In the genomic region with DNA sequence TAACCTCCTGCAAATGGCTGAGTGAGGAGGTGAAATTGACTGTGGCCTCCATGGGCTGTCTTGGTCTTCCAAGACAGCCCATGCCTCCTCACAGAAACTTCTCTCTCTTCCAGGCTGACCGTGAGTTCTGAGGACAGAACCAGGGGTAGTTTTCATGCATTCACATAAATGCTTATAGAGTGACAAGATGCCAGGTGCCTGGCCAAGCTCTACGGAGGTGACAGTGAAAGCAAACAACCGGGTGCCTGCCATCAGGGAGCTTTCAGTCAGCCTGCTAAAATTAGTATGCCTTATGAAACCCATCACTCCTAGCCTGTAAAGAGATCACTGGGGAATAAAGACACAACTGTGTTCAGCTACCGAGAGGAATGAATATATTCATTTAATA, we compare ENCODE assay signal across 8 cellular contexts. TPM values are rescaled to one million over a fixed set of nuclear protein-coding genes. Genes with fewer than 3 reads are reported as not detected.
DNase-seq lines count a peak whose midpoint lies in the region; ATAC-seq, FAIRE-seq and TF ChIP-seq lines count a peak whose summit lies in the region.

No MANE protein-coding gene starts in this region.

- no peaks in the 10 kb centered on the region for H3K9me3 ChIP-seq in HCT116 (ENCODE audit: control insufficient read depth in 1 of 2, insufficient read depth in 1 of 2, low read depth in 1 of 2, low read length in 2 of 2)

- no peak for TF ChIP-seq CTCF in HCT116 (IDR thresholded peaks at IDR 0.05 in 2 of 3, conservative IDR thresholded peaks at IDR 0.05 in 1 of 3; ENCODE audit: borderline replicate concordance in 1 of 3, insufficient read depth in 1 of 3, low read depth in 2 of 3, low read length in 2 of 3)

- TF ChIP-seq POLR2A in HCT116 (IDR thresholded peaks at IDR 0.05; ENCODE audit: borderline replicate concordance, extremely low read depth, insufficient read depth, insufficient read length) = no peak

- no peaks in the 10 kb centered on the region for H3K27me3 ChIP-seq in HCT116 (ENCODE audit: insufficient read depth, low read length)

- intact Hi-C loops in HCT116 (cut with micrococcal nuclease) = no loop called here

- POLR2A ChIA-PET in HCT116 (lab: Charles Lee) = no interaction called here

- no peak for TF ChIP-seq RAD21 in HCT116 (IDR thresholded peaks at IDR 0.05; ENCODE audit: low read depth)

- H3K4me3 Mint-ChIP-seq in activated naive CD8-positive, alpha-beta T cell treated with anti-CD3 and anti-CD28 coated beads for 36 hours = peak overlapping the region; percentile 10

- CTCF ChIA-PET in HCT116 (lab: Charles Lee) = no interaction called here

- H3K9me3 Mint-ChIP-seq in activated naive CD8-positive, alpha-beta T cell treated with anti-CD3 and anti-CD28 coated beads for 36 hours = no peaks in the 10 kb centered on the region

- no peaks in the 10 kb centered on the region for H3K36me3 ChIP-seq in HCT116 (ENCODE audit: control insufficient read depth in 1 of 2, insufficient read depth in 2 of 2, low read length in 2 of 2)

- FAIRE-seq in frontal cortex (lab: Jason Lieb, UNC) = no peak

- peaks cover 3 to 19% of the 10 kb centered on the region in 2 experiments; a peak in 2 of 4 replicates for H3K4me1 ChIP-seq in HCT116 (ENCODE audit: control insufficient read depth in 1 of 2, insufficient read depth in 2 of 2, low read length in 2 of 2)

- H3K4me3 ChIP-seq in HCT116 (replicated peaks in 1 of 2; ENCODE audit: low read depth in 1 of 2, low read length in 2 of 2) = no peak overlapping the region
- H3K4me3 ChIP-seq in iPS-11a (ENCODE audit: low read depth, low read length) = peak overlapping the region; percentile 63
- H3K4me3 ChIP-seq in skin epidermis = peak overlapping the region; percentile 55 to 83 (median 77)

- peaks cover 76% of the 10 kb centered on the region for H3K27me3 Mint-ChIP-seq in activated naive CD8-positive, alpha-beta T cell treated with anti-CD3 and anti-CD28 coated beads for 36 hours

- no peaks in the 10 kb centered on the region for H3K9me2 ChIP-seq in HCT116 (ENCODE audit: insufficient read depth)

- no peaks in the 10 kb centered on the region for H3K79me2 ChIP-seq in HCT116 (ENCODE audit: insufficient read depth, low read length)

- H3K27ac ChIP-seq in HCT116 (ENCODE audit: low read depth, low read length) (no peak overlapping the region), skin epidermis (peak overlapping the region in 18 of 21 experiments; percentile 8 to 98 (median 89))

- RAD21 ChIA-PET in HCT116 (lab: Charles Lee; ENCODE audit: low non-redundant PET in 1 of 2, low total read pairs in 2 of 2, uncharacterized antibody in 2 of 2, unreplicated experiment in 2 of 2) = no interaction called here

- no peak overlapping the region for H3K9ac ChIP-seq in HCT116 (ENCODE audit: low read length)

- H3K27ac Mint-ChIP-seq in activated naive CD8-positive, alpha-beta T cell treated with anti-CD3 and anti-CD28 coated beads for 36 hours = no peak overlapping the region

- no peak overlapping the region for H3K4me2 ChIP-seq in HCT116 (ENCODE audit: low read length)

- no peaks in the 10 kb centered on the region for H3K36me3 Mint-ChIP-seq in activated naive CD8-positive, alpha-beta T cell treated with anti-CD3 and anti-CD28 coated beads for 36 hours

- H3K4me1 Mint-ChIP-seq in activated naive CD8-positive, alpha-beta T cell treated with anti-CD3 and anti-CD28 coated beads for 36 hours = peaks cover 7% of the 10 kb centered on the region

- BruUV-seq in HCT116 (replicated peaks; lab: Mats Ljungman, UMichigan) = no TSS peak

- no peak for DNase-seq in HCT116 (ENCODE audit: low read depth, low spot score)
- DNase-seq in activated naive CD8-positive, alpha-beta T cell treated with anti-CD3 and anti-CD28 coated beads for 36 hours = no peak
- DNase-seq in frontal cortex (ENCODE audit: low spot score in 2 of 2) = no peak
- no peak for DNase-seq in cortex of kidney (lab: John Stamatoyannopoulos, UW)
- DNase-seq in amniotic stem cell (lab: John Stamatoyannopoulos, UW) = no peak

- no peaks in the 10 kb centered on the region for H4K20me1 ChIP-seq in HCT116 (ENCODE audit: insufficient read depth)

- ATAC-seq in HCT116 = no peak
- ATAC-seq in esophagus mucosa = no peak

- H2AFZ ChIP-seq in HCT116 (ENCODE audit: low read depth, low read length, poor library complexity, severe bottlenecking) = peak overlapping the region; percentile 85

TF ChIP-seq in HCT116, 20 proteins besides CTCF, POLR2A, EP300 and RAD21:
- TF ChIP-seq ZNF274 (IDR thresholded peaks at IDR 0.05; ENCODE audit: low read depth, low read length) = no peak
- TF ChIP-seq EGR1 (IDR thresholded peaks at IDR 0.05; ENCODE audit: low read depth) = no peak
- TF ChIP-seq, protein P1, sequence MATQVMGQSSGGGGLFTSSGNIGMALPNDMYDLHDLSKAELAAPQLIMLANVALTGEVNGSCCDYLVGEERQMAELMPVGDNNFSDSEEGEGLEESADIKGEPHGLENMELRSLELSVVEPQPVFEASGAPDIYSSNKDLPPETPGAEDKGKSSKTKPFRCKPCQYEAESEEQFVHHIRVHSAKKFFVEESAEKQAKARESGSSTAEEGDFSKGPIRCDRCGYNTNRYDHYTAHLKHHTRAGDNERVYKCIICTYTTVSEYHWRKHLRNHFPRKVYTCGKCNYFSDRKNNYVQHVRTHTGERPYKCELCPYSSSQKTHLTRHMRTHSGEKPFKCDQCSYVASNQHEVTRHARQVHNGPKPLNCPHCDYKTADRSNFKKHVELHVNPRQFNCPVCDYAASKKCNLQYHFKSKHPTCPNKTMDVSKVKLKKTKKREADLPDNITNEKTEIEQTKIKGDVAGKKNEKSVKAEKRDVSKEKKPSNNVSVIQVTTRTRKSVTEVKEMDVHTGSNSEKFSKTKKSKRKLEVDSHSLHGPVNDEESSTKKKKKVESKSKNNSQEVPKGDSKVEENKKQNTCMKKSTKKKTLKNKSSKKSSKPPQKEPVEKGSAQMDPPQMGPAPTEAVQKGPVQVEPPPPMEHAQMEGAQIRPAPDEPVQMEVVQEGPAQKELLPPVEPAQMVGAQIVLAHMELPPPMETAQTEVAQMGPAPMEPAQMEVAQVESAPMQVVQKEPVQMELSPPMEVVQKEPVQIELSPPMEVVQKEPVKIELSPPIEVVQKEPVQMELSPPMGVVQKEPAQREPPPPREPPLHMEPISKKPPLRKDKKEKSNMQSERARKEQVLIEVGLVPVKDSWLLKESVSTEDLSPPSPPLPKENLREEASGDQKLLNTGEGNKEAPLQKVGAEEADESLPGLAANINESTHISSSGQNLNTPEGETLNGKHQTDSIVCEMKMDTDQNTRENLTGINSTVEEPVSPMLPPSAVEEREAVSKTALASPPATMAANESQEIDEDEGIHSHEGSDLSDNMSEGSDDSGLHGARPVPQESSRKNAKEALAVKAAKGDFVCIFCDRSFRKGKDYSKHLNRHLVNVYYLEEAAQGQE (IDR thresholded peaks at IDR 0.05; ENCODE audit: low read depth) = no peak
- TF ChIP-seq, protein P2, sequence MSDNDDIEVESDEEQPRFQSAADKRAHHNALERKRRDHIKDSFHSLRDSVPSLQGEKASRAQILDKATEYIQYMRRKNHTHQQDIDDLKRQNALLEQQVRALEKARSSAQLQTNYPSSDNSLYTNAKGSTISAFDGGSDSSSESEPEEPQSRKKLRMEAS (IDR thresholded peaks at IDR 0.05) = no peak

RNA-seq across cellular contexts. Expression of a gene that starts 0.9 kb away (rescaled TPM):
- total RNA-seq in HCT116 (2021; ENCODE audit: unreplicated experiment) (1.6 TPM), esophagus mucosa (0.76 TPM), frontal cortex (30.2 TPM)
- polyA plus RNA-seq in HCT116 (2012) = 1.1 and 1.9 TPM in 2 replicates
- total RNA-seq in activated naive CD8-positive, alpha-beta T cell treated with anti-CD3 and anti-CD28 coated beads for 36 hours = under 1 TPM in 1 of 2 experiments, not detected in 1; 0.16 TPM

Comparison
In these comparisons a context has a peak if more than half of its experiments do, and no peak if none do; other contexts are left out.
1. H3K4me3 ChIP-seq: peak in iPS-11a (single experiment) and skin epidermis (7 of 7); none in HCT116 (0 of 2).
2. RNA of a gene that starts 0.9 kb away (total RNA-seq): 30.2 TPM in frontal cortex (single experiment); 1.6 TPM in HCT116 (single experiment), 0.76 TPM in esophagus mucosa (single experiment) and 0.16 TPM in activated naive CD8-positive, alpha-beta T cell treated with anti-CD3 and anti-CD28 coated beads for 36 hours; every median in the first group is over 10 times any median in the second.